In genomic region chr1:19315378-19316206, GRCh38 we compare ENCODE assay signal across 8 cellular contexts. TPM values are rescaled to one million over a fixed set of nuclear protein-coding genes. Genes with fewer than 3 reads are reported as not detected.
DNase-seq lines count a peak whose midpoint lies in the region; ATAC-seq and TF ChIP-seq lines count a peak whose summit lies in the region.

No MANE protein-coding gene starts in this region.

- DNase-seq in activated CD8-positive, alpha-beta T cell treated with anti-CD3 and anti-CD28 coated beads for 36 hours = no peak
- DNase-seq in HPDE6-E6E7 (ENCODE audit: extremely low spot score) (no peak), retina (no peak), NCI-H1048 (lab: John Stamatoyannopoulos, UW) (no peak), NCI-H1436 treated with DMSO at 0.1 percent for 48 hours (lab: John Stamatoyannopoulos, UW) (no peak)

- peaks cover 23% of the 10 kb centered on the region for H3K4me1 Mint-ChIP-seq in activated CD8-positive, alpha-beta T cell treated with anti-CD3 and anti-CD28 coated beads for 36 hours (ENCODE audit: low read depth)
- H3K4me1 Mint-ChIP-seq in nephron = peaks cover 23% of the 10 kb centered on the region

- H3K4me3 ChIP-seq in GM12875 (ENCODE audit: low read depth, low read length) = peak overlapping the region; percentile 36

- intact Hi-C loops in activated CD8-positive, alpha-beta T cell treated with anti-CD3 and anti-CD28 coated beads for 36 hours (cut with micrococcal nuclease) = no loop called here

- H3K27me3 Mint-ChIP-seq in activated CD8-positive, alpha-beta T cell treated with anti-CD3 and anti-CD28 coated beads for 36 hours = no peaks in the 10 kb centered on the region
- H3K27me3 Mint-ChIP-seq in nephron (ENCODE audit: low read depth) = no peaks in the 10 kb centered on the region

- TF ChIP-seq CTCF in GM12875 (IDR thresholded peaks at IDR 0.05; ENCODE audit: borderline replicate concordance, insufficient read depth, low read depth, low read length) = no peak
- TF ChIP-seq CTCF in activated CD8-positive, alpha-beta T cell treated with anti-CD3 and anti-CD28 coated beads for 36 hours (IDR thresholded peaks at IDR 0.05) = no peak
- TF ChIP-seq CTCF in nephron (IDR thresholded peaks at IDR 0.05; ENCODE audit: unreplicated experiment in 3 of 3) = no peak

- H3K4me3 Mint-ChIP-seq in activated CD8-positive, alpha-beta T cell treated with anti-CD3 and anti-CD28 coated beads for 36 hours = no peak overlapping the region
- peak overlapping the region; percentile 40 to 71 (median 57) for H3K4me3 Mint-ChIP-seq in nephron

- CTCF ChIA-PET in activated CD8-positive, alpha-beta T cell treated with anti-CD3 and anti-CD28 coated beads for 36 hours (lab: Charles Lee) = no interaction called here

- no peaks in the 10 kb centered on the region for H3K36me3 Mint-ChIP-seq in activated CD8-positive, alpha-beta T cell treated with anti-CD3 and anti-CD28 coated beads for 36 hours (ENCODE audit: low read depth)
- H3K36me3 Mint-ChIP-seq in nephron (ENCODE audit: low read depth) = peaks cover 22% of the 10 kb centered on the region

- POLR2A ChIA-PET in activated CD8-positive, alpha-beta T cell treated with anti-CD3 and anti-CD28 coated beads for 36 hours (lab: Charles Lee) = no interaction called here

- H3K9me3 Mint-ChIP-seq in activated CD8-positive, alpha-beta T cell treated with anti-CD3 and anti-CD28 coated beads for 36 hours = no peaks in the 10 kb centered on the region
- H3K9me3 Mint-ChIP-seq in nephron = no peaks in the 10 kb centered on the region

- H3K27ac Mint-ChIP-seq in activated CD8-positive, alpha-beta T cell treated with anti-CD3 and anti-CD28 coated beads for 36 hours = peak overlapping the region; percentile 42
- H3K27ac Mint-ChIP-seq in nephron = no peak overlapping the region

- peak; percentile 41 for ATAC-seq in HG03103 (IDR thresholded peaks at IDR 0.05; ENCODE audit: low read depth, unreplicated experiment)
- ATAC-seq in activated CD8-positive, alpha-beta T cell treated with anti-CD3 and anti-CD28 coated beads for 36 hours = no peak

RNA-seq across cellular contexts. Expression of gene SLC66A1, which starts 3.5 kb away (rescaled TPM):
- 1 to 10 TPM; 3.6 TPM for total RNA-seq in activated CD8-positive, alpha-beta T cell treated with anti-CD3 and anti-CD28 coated beads for 36 hours

RNA-seq across cellular contexts. Expression of gene AKR7A2, which starts 3.6 kb away (rescaled TPM):
- total RNA-seq in activated CD8-positive, alpha-beta T cell treated with anti-CD3 and anti-CD28 coated beads for 36 hours = 10 to 100 TPM; 42.9 to 43.4 TPM

RNA-seq across cellular contexts. Expression of gene AKR7A3, which starts 27.0 kb away (rescaled TPM):
- under 1 TPM; 0.54 TPM for total RNA-seq in activated CD8-positive, alpha-beta T cell treated with anti-CD3 and anti-CD28 coated beads for 36 hours
